ENCODE assay signal across 1 cellular context in genomic region chr6:28250747-28251146, GRCh38.
TF ChIP-seq lines count a peak whose summit lies in the region.

No MANE protein-coding gene starts in this region.

TF ChIP-seq in HepG2, 621 proteins besides CTCF, POLR2A, EP300 and RAD21:
- TF ChIP-seq ZNF557 (CRISPR knock-in tag; IDR thresholded peaks at IDR 0.05) (no peak), ZNF12 (CRISPR knock-in tag; IDR thresholded peaks at IDR 0.05) (0 out of 2 replicates have a peak, but pooled peaks have one; percentile 57)
